8 cellular contexts compared by ENCODE assay signal in genomic region chr16:90022209-90023077, GRCh38.
DNase-seq lines count a peak whose midpoint lies in the region; ATAC-seq and TF ChIP-seq lines count a peak whose summit lies in the region.

No MANE protein-coding gene starts in this region.

- TF ChIP-seq CTCF in GM10266 (IDR thresholded peaks at IDR 0.05; ENCODE audit: control insufficient read depth, insufficient read depth, low read depth, missing control alignments) = no peak
- TF ChIP-seq CTCF in choroid plexus epithelial cell (conservative IDR thresholded peaks at IDR 0.05; ENCODE audit: low read depth, low read length) = no peak

- H3K4me3 ChIP-seq in choroid plexus epithelial cell (ENCODE audit: low read depth, low read length) = peak overlapping the region; percentile 78

- peak; percentile 98 for DNase-seq in GM10266 (ENCODE audit: extremely low spot score)
- DNase-seq in NCI-H2227 treated with DMSO at 0.1 percent for 48 hours (lab: John Stamatoyannopoulos, UW) = peak; percentile 70
- DNase-seq in activated CD4-positive, alpha-beta T cell treated with anti-CD3 and anti-CD28 coated beads for 1 hour = peak; percentile 67
- peak; percentile 85 for DNase-seq in choroid plexus epithelial cell (ENCODE audit: low read depth)
- DNase-seq in left kidney (ENCODE audit: low read depth, low spot score) = peak; percentile 98
- DNase-seq in stimulated activated CD4-positive, alpha-beta T cell treated with anti-CD3 and anti-CD28 coated beads, Interleukin-1b, Interleukin-23, amount 100 ng/mL, for 48 hours = peak; percentile 85

- ATAC-seq in HG03064 (IDR thresholded peaks at IDR 0.05; ENCODE audit: low read depth, unreplicated experiment) (peak; percentile 55), GM18517 (IDR thresholded peaks at IDR 0.05; ENCODE audit: unreplicated experiment) (no peak)
